In the genomic region with DNA sequence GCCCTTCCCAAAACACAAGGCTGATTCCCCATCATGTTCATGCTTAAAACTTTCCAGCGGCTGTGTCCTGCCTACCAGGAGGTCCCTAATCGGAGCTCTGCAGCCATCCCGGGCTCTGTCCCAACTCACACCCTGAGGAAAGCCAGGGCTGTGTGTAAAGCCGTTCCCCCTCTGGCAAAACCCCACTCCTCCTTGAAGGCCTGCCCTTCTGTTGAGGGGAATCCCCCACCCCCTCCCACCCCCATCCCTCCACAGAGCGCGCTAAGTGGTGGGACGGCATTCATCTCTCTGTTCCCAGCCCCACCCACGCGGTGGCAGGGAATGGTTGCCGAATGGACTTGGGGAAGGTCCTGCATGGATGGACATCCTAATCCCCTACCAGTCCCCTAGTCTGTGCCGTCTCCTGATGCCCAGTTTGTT, we compare ENCODE assay signal across 8 cellular contexts. TPM values are rescaled to one million over a fixed set of nuclear protein-coding genes. Genes with fewer than 3 reads are reported as not detected.
DNase-seq lines count a peak whose midpoint lies in the region; ATAC-seq and TF ChIP-seq lines count a peak whose summit lies in the region.

No MANE protein-coding gene starts in this region.

- ATAC-seq in naive B cell (ENCODE audit: low read depth in 2 of 2) (no peak), HG02973 (IDR thresholded peaks at IDR 0.05; ENCODE audit: unreplicated experiment) (no peak)

- peak overlapping the region; percentile 92 for H2AFZ ChIP-seq in MM.1S (ENCODE audit: low read length)

- peaks cover 18 to 43% (median 32%) of the 10 kb centered on the region in 3 donors for H3K4me1 Mint-ChIP-seq in naive B cell

- H3K27ac ChIP-seq in MM.1S (ENCODE audit: low read length) (no peak overlapping the region), dorsolateral prefrontal cortex (peak overlapping the region in 57 of 59 donors; percentile 40 to 97 (median 90))

- H3K36me3 ChIP-seq in MM.1S (replicated peaks; ENCODE audit: insufficient read depth, low read length): no peaks in the 10 kb centered on the region

- H3K27me3 Mint-ChIP-seq in naive B cell: no peaks in the 10 kb centered on the region

- H3K9ac ChIP-seq in MM.1S (ENCODE audit: low read length): peak overlapping the region; percentile 57; the same call in 1 of the 2 replicates

- peak overlapping the region; percentile 68 to 81 (median 76) for H3K4me3 Mint-ChIP-seq in naive B cell

- H3K27me3 ChIP-seq in MM.1S (replicated peaks; ENCODE audit: insufficient read depth, low read length) (no peaks in the 10 kb centered on the region), dorsolateral prefrontal cortex (no peaks in the 10 kb centered on the region)

- no peaks in the 10 kb centered on the region for H3K36me3 Mint-ChIP-seq in naive B cell

- CTCF ChIA-PET in AG04449 (lab: Yijun Ruan, JAX): interaction anchor here (1.0 to 1.1 kb wide), 2 partner anchors 25 to 130 kb away, joined by 3 read pairs; no protein-coding TSS in a partner anchor

- intact Hi-C loops in dorsolateral prefrontal cortex (cut with DNase I): loop anchor here (2.0 kb wide), 2 partner anchors 80 to 116 kb away; a partner anchor contains a TSS
- intact Hi-C loops in lower leg skin (cut with DNase I; ENCODE audit: low total_unique reads): no loop called here

- H3K9me3 Mint-ChIP-seq in naive B cell: no peaks in the 10 kb centered on the region

- POLR2A ChIA-PET in AG04449 (lab: Yijun Ruan, JAX): interaction anchor here (0.8 to 1.5 kb wide), 2 partner anchors 17 to 25 kb away, joined by 3 read pairs; no protein-coding TSS in a partner anchor

- no peaks in the 10 kb centered on the region for H4K20me1 ChIP-seq in MM.1S (ENCODE audit: insufficient read depth, low read length)

- peak overlapping the region in 2 of 6 donors; percentile 47 to 73 for H3K27ac Mint-ChIP-seq in naive B cell

- H3K9me2 ChIP-seq in MM.1S (replicated peaks; ENCODE audit: insufficient read depth, low read length): no peaks in the 10 kb centered on the region

- WGBS in lower leg skin, 2 donors: 40 to 47% methylated on average over 11 of the region's 11 CpGs

- H3K9me3 ChIP-seq in MM.1S (replicated peaks; ENCODE audit: insufficient read depth, low read length): no peaks in the 10 kb centered on the region

- H3K4me3 ChIP-seq in AG04449 (ENCODE audit: low read depth, low read length): peak overlapping the region; percentile 63
- peak overlapping the region; percentile 87 for H3K4me3 ChIP-seq in MM.1S (ENCODE audit: low read length)
- H3K4me3 ChIP-seq in dorsolateral prefrontal cortex: peak overlapping the region; percentile 58 to 98 (median 91)
- no peak overlapping the region for H3K4me3 ChIP-seq in lower leg skin (ENCODE audit: low read depth, poor library complexity, severe bottlenecking)

- peak overlapping the region; percentile 92 for H3K4me2 ChIP-seq in MM.1S (ENCODE audit: low read depth, low read length)

- H3F3A ChIP-seq in MM.1S (ENCODE audit: insufficient read depth, low read length): no peaks in the 10 kb centered on the region

- no peak for TF ChIP-seq CTCF in AG04449 (IDR thresholded peaks at IDR 0.05; ENCODE audit: insufficient read depth, low read length, missing control alignments)
- TF ChIP-seq CTCF in MM.1S (IDR thresholded peaks at IDR 0.05; ENCODE audit: low read length): no peak
- TF ChIP-seq CTCF in dorsolateral prefrontal cortex (IDR thresholded peaks at IDR 0.05 in 54 of 56, conservative IDR thresholded peaks at IDR 0.05 in 2 of 56; ENCODE audit: low read depth in 1 of 56, partially characterized antibody in 56 of 56): no peak
- TF ChIP-seq CTCF in lower leg skin (IDR thresholded peaks at IDR 0.05): no peak

- H3K4me1 ChIP-seq in MM.1S (ENCODE audit: low read length): no peaks in the 10 kb centered on the region

- TF ChIP-seq POLR2A in lower leg skin (IDR thresholded peaks at IDR 0.05) (no peak), erythroblast (IDR thresholded peaks at IDR 0.05; ENCODE audit: low read length) (no peak)

- H3K79me2 ChIP-seq in MM.1S (ENCODE audit: low read length): no peaks in the 10 kb centered on the region

- no peak for DNase-seq in AG04449 (ENCODE audit: low read depth, low spot score)
- DNase-seq in MM.1S: no peak
- DNase-seq in dorsolateral prefrontal cortex: peak in 1 of 10 donors; percentile 28
- no peak for DNase-seq in naive B cell
- DNase-seq in lower leg skin (ENCODE audit: low spot score in 2 of 2): no peak
- DNase-seq in cortex of kidney (lab: John Stamatoyannopoulos, UW): no peak
- DNase-seq in erythroblast (lab: John Stamatoyannopoulos, UW): no peak

RNA-seq across cellular contexts. Expression of a gene that starts 0.7 kb away (rescaled TPM):
- total RNA-seq in dorsolateral prefrontal cortex (10 to 100 TPM; 32.6 to 87.9 (median 49.5) TPM), lower leg skin (10 to 100 TPM; 17.7 to 37.4 (median 27.6) TPM)
- polyA plus RNA-seq in naive B cell (ENCODE audit: low read depth in 6 of 6): 10 to 100 TPM; 31.7 to 37.2 (median 35.2) TPM

RNA-seq across cellular contexts. Expression of a gene that starts 52.7 kb away (rescaled TPM):
- 10 to 100 TPM; 16.2 to 49.4 (median 30.6) TPM for total RNA-seq in dorsolateral prefrontal cortex
- polyA plus RNA-seq in naive B cell (ENCODE audit: low read depth in 6 of 6): 10 to 100 TPM; 61.3 to 89.8 (median 65.3) TPM
- 10 to 100 TPM; 33.4 to 63.9 (median 42.2) TPM for total RNA-seq in lower leg skin

RNA-seq across cellular contexts. Expression of a gene that starts 52.8 kb away (rescaled TPM):
- total RNA-seq in dorsolateral prefrontal cortex (100 to 1,000 TPM in 118 of 120 experiments, 10 to 100 TPM in 2; 88.3 to 247 (median 161) TPM), lower leg skin (100 to 1,000 TPM in 3 of 4 donors, 10 to 100 TPM in 1; 89.3 to 121 (median 110) TPM)
- 100 to 1,000 TPM; 128 to 211 (median 147) TPM for polyA plus RNA-seq in naive B cell (ENCODE audit: low read depth in 6 of 6)
